1 cellular context compared by ENCODE assay signal in genomic region chrX:119852410-119853353, GRCh38.
TF ChIP-seq lines count a peak whose summit lies in the region.

Gene UPF3B, minus strand, starts transcription at chrX:119852963. Its CDS starts 35 bp downstream, at chrX:119852928.

TF ChIP-seq in SK-N-SH, 30 proteins besides CTCF, POLR2A, EP300 and RAD21 (continued from another document):
- TF ChIP-seq RCOR1 (IDR thresholded peaks at IDR 0.05; ENCODE audit: low read length) (no peak), GATA2 (CRISPR knock-in tag; IDR thresholded peaks at IDR 0.05) (no peak; the same call in 1 of the 2 replicates), ZBTB33 (IDR thresholded peaks at IDR 0.05; ENCODE audit: borderline replicate concordance, low read depth) (peak; percentile 97), EZH2phosphoT487 (IDR thresholded peaks at IDR 0.05; ENCODE audit: borderline replicate concordance, low read depth) (no peak), ELF1 (IDR thresholded peaks at IDR 0.05) (no peak; the same call in 1 of the 2 replicates)
TF ChIP-seq in SK-N-SH: peak in this region for 10.
